Comparison of ENCODE assay signal across 9 cellular contexts in genomic region chrX:113929004-113929403, GRCh38.
DNase-seq lines count a peak whose midpoint lies in the region; ATAC-seq and TF ChIP-seq lines count a peak whose summit lies in the region.
"Had no signal": no experiment of that assay in that cellular context is flagged by ENCODE, and none has a peak within 500 bp of the region (broad histone marks: within the 10 kb centered on the region; RNA-seq: fewer than 3 reads in every experiment).

No MANE protein-coding gene starts in this region.

- no peaks in the 10 kb centered on the region for H3K79me2 ChIP-seq in OCI-LY3 (ENCODE audit: low read length)

- H3K9ac ChIP-seq in OCI-LY3 (ENCODE audit: low read length) = no peak overlapping the region

- TF ChIP-seq CTCF in OCI-LY3 (IDR thresholded peaks at IDR 0.05; ENCODE audit: low read depth, low read length) = peak; percentile 70
- peak in 4 of 6 experiments; percentile 22 to 62 (median 28) for TF ChIP-seq CTCF in esophagus squamous epithelium (IDR thresholded peaks at IDR 0.05)
- peak; percentile 89 for TF ChIP-seq CTCF in type B pancreatic cell (conservative IDR thresholded peaks at IDR 0.05)

- in situ Hi-C loops in Caki2 (cut with HindIII; ENCODE audit: low pct_unique_long_range_greater_than_20kb, low sequenced_read_pairs) = no loop called here

- no peak overlapping the region for H2AFZ ChIP-seq in OCI-LY3 (ENCODE audit: low read depth, low read length)

- 56% methylated on average over 1 of the region's 3 CpGs; no CpG with 5 or more reads in 1 of the 2 donors for WGBS in esophagus squamous epithelium, 2 donors

- intact Hi-C loops in esophagus squamous epithelium (cut with DNase I) = no loop called here

- H3K4me1 ChIP-seq in OCI-LY3 (ENCODE audit: low read length) = no peaks in the 10 kb centered on the region
- no peaks in the 10 kb centered on the region for H3K4me1 ChIP-seq in esophagus squamous epithelium

- no peaks in the 10 kb centered on the region for H3K36me3 ChIP-seq in OCI-LY3 (replicated peaks; ENCODE audit: low read depth, low read length)
- no peaks in the 10 kb centered on the region for H3K36me3 ChIP-seq in esophagus squamous epithelium

- H3K9me3 ChIP-seq in OCI-LY3 (ENCODE audit: insufficient read depth, low read length) (no peaks in the 10 kb centered on the region), esophagus squamous epithelium (no peaks in the 10 kb centered on the region)

- no peaks in the 10 kb centered on the region for H3K4me1 Mint-ChIP-seq in type B pancreatic cell (ENCODE audit: unreplicated experiment)
- H3K4me1 Mint-ChIP-seq: memory B cell had no signal

- H3K27ac ChIP-seq in OCI-LY3 (ENCODE audit: low read length) (no peak overlapping the region), esophagus squamous epithelium (no peak overlapping the region)

- H3K36me3 Mint-ChIP-seq in type B pancreatic cell = no peaks in the 10 kb centered on the region
- H3K36me3 Mint-ChIP-seq: memory B cell had no signal

- H3K9me3 Mint-ChIP-seq in type B pancreatic cell = peaks cover 8% of the 10 kb centered on the region

- no peak overlapping the region for H3K4me3 Mint-ChIP-seq in type B pancreatic cell
- H3K4me3 Mint-ChIP-seq: memory B cell had no signal

- no peaks in the 10 kb centered on the region for H3K27me3 Mint-ChIP-seq in type B pancreatic cell
- H3K27me3 Mint-ChIP-seq: memory B cell had no signal

- DNase-seq in Caki2 (ENCODE audit: low read depth) = peak; percentile 4
- DNase-seq in esophagus squamous epithelium (lab: John Stamatoyannopoulos, UW) = no peak
- DNase-seq in type B pancreatic cell (ENCODE audit: extremely low spot score, unreplicated experiment) = no peak
- DNase-seq in activated T-cell treated with anti-CD3 and anti-CD28 coated beads for 4 hours = no peak
- no peak for DNase-seq in GM19238 (ENCODE audit: insufficient read length, low spot score)

- no peak for TF ChIP-seq POLR2A in esophagus squamous epithelium (IDR thresholded peaks at IDR 0.05)

- H3K27me3 ChIP-seq in OCI-LY3 (ENCODE audit: low read depth, low read length) = no peaks in the 10 kb centered on the region
- H3K27me3 ChIP-seq in esophagus squamous epithelium = peaks cover 0 to 6% (median 0%) of the 10 kb centered on the region in 4 donors

- H3K4me2 ChIP-seq in OCI-LY3 (ENCODE audit: low read length) = no peak overlapping the region

- H4K20me1 ChIP-seq in OCI-LY3 (ENCODE audit: insufficient read depth, low read length) = no peaks in the 10 kb centered on the region

- ATAC-seq in HG02678 (IDR thresholded peaks at IDR 0.05; ENCODE audit: unreplicated experiment) = peak; percentile 54
- ATAC-seq in GM21390 (IDR thresholded peaks at IDR 0.05; ENCODE audit: unreplicated experiment) = no peak

- H3K4me3 ChIP-seq in OCI-LY3 (ENCODE audit: low read length) (no peak overlapping the region), esophagus squamous epithelium (no peak overlapping the region)

- H3K27ac Mint-ChIP-seq in type B pancreatic cell = no peak overlapping the region
- H3K27ac Mint-ChIP-seq: memory B cell had no signal

Comparison
In these comparisons a context has a peak if more than half of its experiments do, and no peak if none do; other contexts are left out.
1. CTCF ChIP-seq: peak in every context shown above with its lines; median percentile 89 in type B pancreatic cell; 70 in OCI-LY3; 28 in esophagus squamous epithelium.